10 cellular contexts compared by ENCODE assay signal in the genomic region with DNA sequence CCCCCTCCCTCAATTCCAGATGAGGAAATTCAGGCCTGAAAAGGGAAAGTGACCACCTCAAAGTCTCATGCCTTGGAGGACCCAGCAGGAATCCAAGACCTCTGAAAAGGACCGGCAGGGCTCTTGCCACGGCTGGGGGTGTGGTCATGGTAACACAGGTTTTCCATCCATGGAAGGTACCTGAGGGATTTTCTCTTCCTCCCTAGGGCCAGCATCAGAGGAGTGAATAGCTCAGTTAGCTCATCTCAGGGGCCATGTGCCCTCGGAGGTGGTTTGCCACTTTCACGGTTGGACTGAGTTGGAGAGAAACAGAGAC. TPM values are rescaled to one million over a fixed set of nuclear protein-coding genes. Genes with fewer than 3 reads are reported as not detected.
DNase-seq lines count a peak whose midpoint lies in the region; ATAC-seq, FAIRE-seq and TF ChIP-seq lines count a peak whose summit lies in the region.
"Had no signal": no experiment of that assay in that cellular context is flagged by ENCODE, and none has a peak within 500 bp of the region (broad histone marks: within the 10 kb centered on the region; RNA-seq: fewer than 3 reads in every experiment).

No MANE protein-coding gene starts in this region.

- H3K79me1 ChIP-seq in H1 (ENCODE audit: low read depth, low read length): no peaks in the 10 kb centered on the region

- TF ChIP-seq POLR2A in H1 (IDR thresholded peaks at IDR 0.05; ENCODE audit: control extremely low read depth in 1 of 2, low read depth in 2 of 2, low read length in 2 of 2) (no peak), gastrocnemius medialis (IDR thresholded peaks at IDR 0.05) (no peak)

- intact Hi-C loops in gastrocnemius medialis (cut with DNase I; ENCODE audit: low total_unique reads): no loop called here

- DNase-seq in MG63: no peak
- DNase-seq in H1 (ENCODE audit: low read depth in 1 of 2, low spot score in 2 of 2): no peak
- DNase-seq in gastrocnemius medialis: no peak
- DNase-seq in NCI-H446 (lab: John Stamatoyannopoulos, UW): no peak
- DNase-seq in stimulated activated CD4-positive, alpha-beta T cell treated with anti-CD3 and anti-CD28 coated beads, Interleukin-2, amount 100 ng/mL, for 48 hours: no peak
- DNase-seq in NCI-H510A (lab: John Stamatoyannopoulos, UW): no peak
- no peak for DNase-seq in inferior parietal cortex (ENCODE audit: extremely low spot score)
- DNase-seq: kidney glomerular epithelial cell, NCI-H1930 had no signal

- in situ Hi-C loops in gastrocnemius medialis (cut with MboI; ENCODE audit: low sequenced_read_pairs in 4 of 4): no loop called here

- no peak overlapping the region for H2BK12ac ChIP-seq in H1 (ENCODE audit: low read depth, low read length)

- H3K56ac ChIP-seq in H1 (replicated peaks; ENCODE audit: insufficient read length, low read depth, low read length): no peak overlapping the region

- H2AK5ac ChIP-seq in H1 (ENCODE audit: low read depth, low read length): no peak overlapping the region

- peaks cover 0 to 9% (median 2%) of the 10 kb centered on the region in 4 experiments; a peak in 3 of 7 replicates for H3K4me1 ChIP-seq in H1 (replicated peaks in 1 of 4; ENCODE audit: control insufficient read depth in 3 of 4, insufficient read depth in 4 of 4, low read length in 3 of 4)
- H3K4me1 ChIP-seq in gastrocnemius medialis: peaks cover 11 to 22% of the 10 kb centered on the region in 2 donors

- H3K36me3 ChIP-seq in MG63: no peaks in the 10 kb centered on the region
- no peaks in the 10 kb centered on the region for H3K36me3 ChIP-seq in H1 (ENCODE audit: control insufficient read depth in 2 of 4, insufficient read depth in 4 of 4, low read length in 3 of 4)
- no peaks in the 10 kb centered on the region for H3K36me3 ChIP-seq in gastrocnemius medialis

- POLR2A ChIA-PET in H1 (lab: Charles Lee; ENCODE audit: partially characterized antibody): interaction anchor here (1.0 kb wide), 1 partner anchor 9 kb away, joined by 4 read pairs; no protein-coding TSS in a partner anchor

- H3K27ac ChIP-seq in H1 (ENCODE audit: low read depth, low read length): no peak overlapping the region
- H3K27ac ChIP-seq in gastrocnemius medialis: peak overlapping the region in 2 of 4 donors; percentile 45 to 63

- H2AFZ ChIP-seq in H1 (ENCODE audit: low read length): no peak overlapping the region

- H3K18ac ChIP-seq in H1 (ENCODE audit: extremely low read depth, low read length): no peak overlapping the region

- H3K4me3 ChIP-seq in MG63: peak overlapping the region; percentile 39; the same call in 1 of the 2 replicates
- H3K4me3 ChIP-seq in H1 (ENCODE audit: extremely low read depth in 1 of 4, insufficient read depth in 2 of 4, low read depth in 3 of 4, low read length in 4 of 4): peak overlapping the region in 1 of 4 experiments; percentile 56; a peak in 2 of 8 replicates
- peak overlapping the region; percentile 53 to 66 (median 60) for H3K4me3 ChIP-seq in gastrocnemius medialis

- no peaks in the 10 kb centered on the region for H3K79me2 ChIP-seq in H1 (ENCODE audit: control insufficient read depth in 1 of 2, insufficient read depth in 2 of 2, low read length in 2 of 2)

- 0 out of 2 replicates have a peak, but pooled peaks cover 2% of the 10 kb centered on the region for H3K23me2 ChIP-seq in H1 (ENCODE audit: low read depth, low read length)

- no peaks in the 10 kb centered on the region for H4K20me1 ChIP-seq in H1 (replicated peaks in 1 of 2; ENCODE audit: control insufficient read depth in 1 of 2, insufficient read depth in 2 of 2, low read length in 2 of 2)

- H3K27me3 ChIP-seq in MG63 (peaks cover 35% of the 10 kb centered on the region), H1 (replicated peaks in 1 of 4; ENCODE audit: control insufficient read depth in 3 of 4, extremely low read depth in 1 of 4, insufficient read depth in 3 of 4, low read length in 3 of 4) (peaks cover 4 to 33% (median 28%) of the 10 kb centered on the region in 4 experiments), gastrocnemius medialis (peaks cover 0 to 21% (median 17%) of the 10 kb centered on the region in 3 donors)

- no peak for TF ChIP-seq CTCF in H1 (IDR thresholded peaks at IDR 0.05; ENCODE audit: control extremely low read depth in 1 of 3, insufficient read depth in 1 of 3, low read depth in 1 of 3, low read length in 3 of 3)
- TF ChIP-seq CTCF in gastrocnemius medialis (IDR thresholded peaks at IDR 0.05 in 4 of 5, conservative IDR thresholded peaks at IDR 0.05 in 1 of 5): no peak

- H2BK120ac ChIP-seq in H1 (replicated peaks; ENCODE audit: low read depth, low read length): no peak overlapping the region

- no peak overlapping the region; the same call in 1 of the 2 replicates for H2BK15ac ChIP-seq in H1 (ENCODE audit: low read length)

- peak overlapping the region; percentile 65 to 78; a peak in 3 of 4 replicates for H3K4me2 ChIP-seq in H1 (ENCODE audit: insufficient read depth in 1 of 2, low read depth in 2 of 2, low read length in 2 of 2)

- H2BK20ac ChIP-seq in H1 (ENCODE audit: low read length): no peak overlapping the region

- H4K5ac ChIP-seq in H1 (ENCODE audit: insufficient read length, low read depth, low read length): no peak overlapping the region

- H3K9ac ChIP-seq in H1 (replicated peaks in 1 of 4; ENCODE audit: extremely low read depth in 1 of 4, low read depth in 3 of 4, low read length in 3 of 4): no peak overlapping the region

- H2BK5ac ChIP-seq in H1 (ENCODE audit: low read depth, low read length): no peak overlapping the region

- TF ChIP-seq RAD21 in H1 (IDR thresholded peaks at IDR 0.05 in 1 of 2, conservative IDR thresholded peaks at IDR 0.05 in 1 of 2; ENCODE audit: low read depth in 2 of 2, low read length in 2 of 2): no peak

- no peak for TF ChIP-seq EP300 in H1 (IDR thresholded peaks at IDR 0.05; ENCODE audit: borderline replicate concordance in 1 of 2, low read depth in 2 of 2, low read length in 2 of 2)

- no peaks in the 10 kb centered on the region for H3K9me3 ChIP-seq in MG63
- H3K9me3 ChIP-seq in H1 (ENCODE audit: insufficient read depth in 2 of 2, low read depth in 1 of 2, low read length in 1 of 2): no peaks in the 10 kb centered on the region
- H3K9me3 ChIP-seq in gastrocnemius medialis: no peaks in the 10 kb centered on the region

- no peak overlapping the region for H3K14ac ChIP-seq in H1 (ENCODE audit: insufficient read length)

- H3K4ac ChIP-seq in H1 (replicated peaks; ENCODE audit: insufficient read length, low read depth, low read length): no peak overlapping the region

- ATAC-seq in GM18498 (IDR thresholded peaks at IDR 0.05; ENCODE audit: unreplicated experiment) (peak; percentile 11), gastrocnemius medialis (no peak)

- no peak for FAIRE-seq in H1 (lab: Jason Lieb, UNC)

- no peak overlapping the region for H4K8ac ChIP-seq in H1 (ENCODE audit: extremely low read depth, insufficient read depth, low read length)

- CTCF ChIA-PET in H1 (lab: Charles Lee; ENCODE audit: partially characterized antibody): interaction anchor here (0.7 to 4.2 kb wide), 9 partner anchors 10 to 176 kb away, joined by 3 to 29 read pairs (median 4); no protein-coding TSS in a partner anchor

- H4K91ac ChIP-seq in H1 (replicated peaks; ENCODE audit: insufficient read length, low read length): no peak overlapping the region

- H3K23ac ChIP-seq in H1 (ENCODE audit: insufficient read length): no peak overlapping the region

- 76% methylated on average over 4 of the region's 4 CpGs; no CpG with 5 or more reads in 1 of the 2 experiments for WGBS in H1 (ENCODE audit: extremely low coverage in 1 of 2, insufficient coverage in 1 of 2, insufficient read length in 1 of 2, insufficient replicate concordance in 2 of 2, low coverage in 1 of 2, low lambda C conversion rate in 2 of 2, missing lambda C conversion rate in 1 of 2), 2 experiments

TF ChIP-seq in H1, 55 proteins besides CTCF, POLR2A, EP300 and RAD21 (continues in another document):
- no peak for TF ChIP-seq EGR1 (IDR thresholded peaks at IDR 0.05; ENCODE audit: borderline replicate concordance, low read depth, low read length)
- no peak for TF ChIP-seq HDAC6 (IDR thresholded peaks at IDR 0.05; ENCODE audit: low read depth, low read length)

RNA-seq across cellular contexts. Expression of gene CIITA, which starts 1.3 kb away (rescaled TPM):
- not detected in 2 replicates for total RNA-seq in MG63 (2014; rRNA removed; shearing (Covaris generic); ENCODE audit: low replicate concordance)
- total RNA-seq in H1 (2021; fragmentation: NEBNext Ultra II Directional; extraction: Animal tissue kit (Norgen Biotek cat#: 25700)): 0.06 and 0.07 TPM in 2 replicates
- polyA plus RNA-seq in H1 (2011; rRNA removed): 0.16 and 0.17 TPM in 2 replicates
- 0.14 TPM for polyA plus RNA-seq in H1 (2011; cell fraction: cytosol; rRNA removed)
- polyA plus RNA-seq in H1 (2011; cell fraction: nucleus; rRNA removed): 0.44 TPM
- polyA plus RNA-seq in H1 (2012, experiment 1 of 2): 0.13 to 0.37 TPM (median 0.29 TPM) in 4 replicates
- polyA plus RNA-seq in H1 (2012, experiment 2 of 2): 0.14 TPM
- 0.02 TPM for polyA plus RNA-seq in H1 (2013, experiment 1 of 2)
- polyA plus RNA-seq in H1 (2013, experiment 2 of 2): 0.04 TPM
- polyA minus RNA-seq in H1 (2011; rRNA and poly(A)+ RNA removed): 0.05 and 0.09 TPM in 2 replicates
- polyA minus RNA-seq in H1 (2011; cell fraction: cytosol; rRNA and poly(A)+ RNA removed): not detected
- not detected for polyA minus RNA-seq in H1 (2011; cell fraction: nucleus; rRNA and poly(A)+ RNA removed)
- 1 to 10 TPM; 2.3 to 9.1 (median 5.1) TPM for total RNA-seq in gastrocnemius medialis

RNA-seq across cellular contexts. Expression of gene TVP23A, which starts 59.7 kb away (rescaled TPM):
- total RNA-seq in MG63 (2014; rRNA removed; shearing (Covaris generic); ENCODE audit: low replicate concordance): not detected in 2 replicates
- total RNA-seq in H1 (2021; fragmentation: NEBNext Ultra II Directional; extraction: Animal tissue kit (Norgen Biotek cat#: 25700)): 3.1 and 3.2 TPM in 2 replicates
- polyA plus RNA-seq in H1 (2011; rRNA removed): 2.2 TPM in 2 replicates
- polyA plus RNA-seq in H1 (2011; cell fraction: cytosol; rRNA removed): 1.8 TPM
- 1.9 TPM for polyA plus RNA-seq in H1 (2011; cell fraction: nucleus; rRNA removed)
- 1.9 to 3.6 TPM (median 2.1 TPM) in 4 replicates for polyA plus RNA-seq in H1 (2012, experiment 1 of 2)
- polyA plus RNA-seq in H1 (2012, experiment 2 of 2): 1.8 TPM
- 2.0 TPM for polyA plus RNA-seq in H1 (2013, experiment 1 of 2)
- polyA plus RNA-seq in H1 (2013, experiment 2 of 2): 1.5 TPM
- 2.4 TPM in 2 replicates for polyA minus RNA-seq in H1 (2011; rRNA and poly(A)+ RNA removed)
- polyA minus RNA-seq in H1 (2011; cell fraction: cytosol; rRNA and poly(A)+ RNA removed): 1.3 TPM
- 1.9 TPM for polyA minus RNA-seq in H1 (2011; cell fraction: nucleus; rRNA and poly(A)+ RNA removed)
- total RNA-seq in gastrocnemius medialis: not detected
